Comparison of ENCODE assay signal across 20 cellular contexts in genomic region chr10:1206601-1207000, GRCh38.
"Had no signal": no experiment of that assay in that cellular context is flagged by ENCODE, and none has a peak within 500 bp of the region (broad histone marks: within the 10 kb centered on the region; RNA-seq: fewer than 3 reads in every experiment).

No MANE protein-coding gene starts in this region.

- H3K4me1 Mint-ChIP-seq: memory B cell; nephron; neural progenitor cell; stimulated activated naive CD8-positive, alpha-beta T cell treated with anti-CD3 and anti-CD28 coated beads, Interleukin-15, amount 100 ng/mL, for 72 hours had no signal

- H3K4me2 ChIP-seq: neural progenitor cell had no signal

- ATAC-seq: gastrocnemius medialis; left ventricle myocardium superior; naive thymus-derived CD4-positive, alpha-beta T cell; right cardiac atrium; stimulated activated naive CD8-positive, alpha-beta T cell treated with anti-CD3 and anti-CD28 coated beads, Interleukin-15, amount 100 ng/mL, for 72 hours had no signal

- H3K4me1 ChIP-seq: gastrocnemius medialis, neural progenitor cell, parathyroid adenoma, prostate gland, suprapubic skin, transverse colon had no signal

- H3K27ac Mint-ChIP-seq: memory B cell; naive thymus-derived CD4-positive, alpha-beta T cell; nephron had no signal

- H3K9ac ChIP-seq: neural progenitor cell, parathyroid adenoma had no signal

- H3K9me3 Mint-ChIP-seq: memory B cell; naive thymus-derived CD4-positive, alpha-beta T cell; nephron; stimulated activated naive CD8-positive, alpha-beta T cell treated with anti-CD3 and anti-CD28 coated beads, Interleukin-15, amount 100 ng/mL, for 72 hours had no signal

- H3K79me2 ChIP-seq: parathyroid adenoma had no signal

- H3K4me3 ChIP-seq: coronary artery, gastrocnemius medialis, lung, neural progenitor cell, prostate gland, skin epidermis, suprapubic skin, transverse colon had no signal

- H3K27me3 ChIP-seq: gastrocnemius medialis, neural progenitor cell, suprapubic skin, transverse colon had no signal

- H3K36me3 Mint-ChIP-seq: memory B cell, neural progenitor cell had no signal

- H3K27me3 Mint-ChIP-seq: stimulated activated naive CD8-positive, alpha-beta T cell treated with anti-CD3 and anti-CD28 coated beads, Interleukin-15, amount 100 ng/mL, for 72 hours had no signal

- H3K36me3 ChIP-seq: gastrocnemius medialis, neural progenitor cell, prostate gland, suprapubic skin, transverse colon had no signal

- H3K4me3 Mint-ChIP-seq: memory B cell; naive thymus-derived CD4-positive, alpha-beta T cell; nephron; neural progenitor cell; stimulated activated naive CD8-positive, alpha-beta T cell treated with anti-CD3 and anti-CD28 coated beads, Interleukin-15, amount 100 ng/mL, for 72 hours had no signal

- H2AFZ ChIP-seq: neural progenitor cell, parathyroid adenoma had no signal

- H3K9me3 ChIP-seq: gastrocnemius medialis, prostate gland, suprapubic skin, transverse colon had no signal

- DNase-seq: gastrocnemius medialis; left ventricle myocardium superior; midbrain; naive thymus-derived CD4-positive, alpha-beta T cell; nucleus accumbens; right cardiac atrium; stimulated activated CD4-positive, alpha-beta T cell treated with anti-CD3 and anti-CD28 coated beads, Interleukin-15, amount 100 ng/mL, for 24 hours; stimulated activated CD4-positive, alpha-beta T cell treated with anti-CD3 and anti-CD28 coated beads, Interleukin-2, amount 100 ng/mL, for 48 hours; stimulated activated naive CD4-positive, alpha-beta T cell; stimulated activated naive CD8-positive, alpha-beta T cell treated with anti-CD3 and anti-CD28 coated beads, Interleukin-15, amount 100 ng/mL, for 72 hours; transverse colon had no signal

- H3K27ac ChIP-seq: coronary artery, gastrocnemius medialis, neural progenitor cell, parathyroid adenoma, prostate gland, skin epidermis, suprapubic skin, transverse colon had no signal
